Comparison of ENCODE assay signal across 1 cellular context in the genomic region with DNA sequence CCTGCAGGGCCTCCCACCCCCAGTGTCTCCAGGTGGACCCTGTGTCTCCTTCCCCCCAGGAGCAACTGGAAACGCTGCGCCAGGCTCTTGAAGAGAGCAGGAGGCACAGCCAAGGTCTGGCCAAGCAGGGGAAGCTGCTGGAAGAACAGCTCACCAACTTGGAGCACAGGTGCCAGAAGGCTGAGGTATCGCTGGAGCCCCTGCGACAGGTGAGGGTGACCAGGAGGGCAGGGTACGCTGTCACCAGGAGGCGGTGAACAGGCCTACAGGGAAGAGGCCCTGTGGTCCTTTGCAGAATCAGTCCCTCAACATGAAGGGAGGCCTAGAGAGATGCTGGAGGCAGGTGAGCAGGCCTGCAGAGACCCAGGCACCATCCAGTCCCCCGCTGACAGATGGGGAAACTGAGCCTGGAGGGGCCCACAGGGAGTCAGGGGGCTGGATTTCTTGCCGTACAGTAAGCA.
TF ChIP-seq lines count a peak whose summit lies in the region.

No MANE protein-coding gene starts in this region.

TF ChIP-seq in HCT116, 20 proteins besides CTCF, POLR2A, EP300 and RAD21 (continued from another document):
- TF ChIP-seq, protein P1, sequence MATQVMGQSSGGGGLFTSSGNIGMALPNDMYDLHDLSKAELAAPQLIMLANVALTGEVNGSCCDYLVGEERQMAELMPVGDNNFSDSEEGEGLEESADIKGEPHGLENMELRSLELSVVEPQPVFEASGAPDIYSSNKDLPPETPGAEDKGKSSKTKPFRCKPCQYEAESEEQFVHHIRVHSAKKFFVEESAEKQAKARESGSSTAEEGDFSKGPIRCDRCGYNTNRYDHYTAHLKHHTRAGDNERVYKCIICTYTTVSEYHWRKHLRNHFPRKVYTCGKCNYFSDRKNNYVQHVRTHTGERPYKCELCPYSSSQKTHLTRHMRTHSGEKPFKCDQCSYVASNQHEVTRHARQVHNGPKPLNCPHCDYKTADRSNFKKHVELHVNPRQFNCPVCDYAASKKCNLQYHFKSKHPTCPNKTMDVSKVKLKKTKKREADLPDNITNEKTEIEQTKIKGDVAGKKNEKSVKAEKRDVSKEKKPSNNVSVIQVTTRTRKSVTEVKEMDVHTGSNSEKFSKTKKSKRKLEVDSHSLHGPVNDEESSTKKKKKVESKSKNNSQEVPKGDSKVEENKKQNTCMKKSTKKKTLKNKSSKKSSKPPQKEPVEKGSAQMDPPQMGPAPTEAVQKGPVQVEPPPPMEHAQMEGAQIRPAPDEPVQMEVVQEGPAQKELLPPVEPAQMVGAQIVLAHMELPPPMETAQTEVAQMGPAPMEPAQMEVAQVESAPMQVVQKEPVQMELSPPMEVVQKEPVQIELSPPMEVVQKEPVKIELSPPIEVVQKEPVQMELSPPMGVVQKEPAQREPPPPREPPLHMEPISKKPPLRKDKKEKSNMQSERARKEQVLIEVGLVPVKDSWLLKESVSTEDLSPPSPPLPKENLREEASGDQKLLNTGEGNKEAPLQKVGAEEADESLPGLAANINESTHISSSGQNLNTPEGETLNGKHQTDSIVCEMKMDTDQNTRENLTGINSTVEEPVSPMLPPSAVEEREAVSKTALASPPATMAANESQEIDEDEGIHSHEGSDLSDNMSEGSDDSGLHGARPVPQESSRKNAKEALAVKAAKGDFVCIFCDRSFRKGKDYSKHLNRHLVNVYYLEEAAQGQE (IDR thresholded peaks at IDR 0.05; ENCODE audit: low read depth), result no peak
- TF ChIP-seq ZFX (IDR thresholded peaks at IDR 0.05) (0 out of 2 replicates have a peak, but pooled peaks have one; percentile 23), ELF1 (IDR thresholded peaks at IDR 0.05; ENCODE audit: borderline replicate concordance, low read depth) (no peak)
